In genomic region chr15:90336705-90337141, GRCh38 we compare ENCODE assay signal across 9 cellular contexts. TPM values are rescaled to one million over a fixed set of nuclear protein-coding genes. Genes with fewer than 3 reads are reported as not detected.
DNase-seq lines count a peak whose midpoint lies in the region; ATAC-seq and TF ChIP-seq lines count a peak whose summit lies in the region.
"Had no signal": no experiment of that assay in that cellular context is flagged by ENCODE, and none has a peak within 500 bp of the region (broad histone marks: within the 10 kb centered on the region; RNA-seq: fewer than 3 reads in every experiment).

No MANE protein-coding gene starts in this region.

- no peaks in the 10 kb centered on the region for H3K27me3 Mint-ChIP-seq in glutamatergic neuron (ENCODE audit: unreplicated experiment)

- H3K9me3 ChIP-seq in HEK293 (ENCODE audit: control insufficient read depth, insufficient read depth, low read depth, low read length): no peaks in the 10 kb centered on the region

- no peak overlapping the region for H3K27ac ChIP-seq in HEK293 (ENCODE audit: extremely low read depth, low read depth, low read length)
- peak overlapping the region; percentile 56 for H3K27ac ChIP-seq in RWPE1

- POLR2A ChIA-PET in HEK293 (lab: Yijun Ruan, JAX) (no interaction called here), RWPE1 (lab: Yijun Ruan, JAX; ENCODE audit: low non-redundant PET) (no interaction called here)

- no peaks in the 10 kb centered on the region for H3K4me1 Mint-ChIP-seq in glutamatergic neuron (ENCODE audit: low read depth, unreplicated experiment)

- H3K9me3 Mint-ChIP-seq in glutamatergic neuron (ENCODE audit: unreplicated experiment): no peaks in the 10 kb centered on the region
- H3K9me3 Mint-ChIP-seq: nephron progenitor cell had no signal

- H3K4me3 ChIP-seq in HEK293 (ENCODE audit: low read depth, low read length) (no peak overlapping the region), skeletal muscle cell (ENCODE audit: low read depth, low read length) (no peak overlapping the region)

- no peak for TF ChIP-seq CTCF in HEK293 (tag by site-specific recombination; IDR thresholded peaks at IDR 0.05)
- no peak for TF ChIP-seq CTCF in RWPE1 (conservative IDR thresholded peaks at IDR 0.05; ENCODE audit: low read depth)
- TF ChIP-seq CTCF in glutamatergic neuron (IDR thresholded peaks at IDR 0.05; ENCODE audit: partially characterized antibody, unreplicated experiment): no peak

- no peak overlapping the region for H3K4me3 Mint-ChIP-seq in glutamatergic neuron (ENCODE audit: unreplicated experiment)
- H3K4me3 Mint-ChIP-seq: nephron progenitor cell had no signal

- no peaks in the 10 kb centered on the region for H3K4me1 ChIP-seq in HEK293 (ENCODE audit: control insufficient read depth, insufficient read depth, low read length)

- no peak overlapping the region for H3K27ac Mint-ChIP-seq in glutamatergic neuron (ENCODE audit: unreplicated experiment)
- H3K27ac Mint-ChIP-seq: nephron progenitor cell had no signal

- DNase-seq in RWPE1 (ENCODE audit: low spot score) (peak; percentile 73), skeletal muscle cell (ENCODE audit: low read depth) (peak; percentile 56), glutamatergic neuron (no peak)
- DNase-seq: effector CD4-positive, alpha-beta T cell; nephron progenitor cell had no signal

- CTCF ChIA-PET in HEK293 (lab: Yijun Ruan, JAX) (interaction anchor here (0.8 to 2.0 kb wide), 4 partner anchors 16 to 145 kb away, joined by 3 to 16 read pairs (median 4); partner anchors contain the start of gene ZNF774), RWPE1 (lab: Yijun Ruan, JAX) (interaction anchor here (0.6 to 0.9 kb wide), 3 partner anchors 17 to 566 kb away, joined by 3 to 5 read pairs (median 3); no protein-coding TSS in a partner anchor)

- ATAC-seq in esophagus mucosa (peak; percentile 54), GM19395 (IDR thresholded peaks at IDR 0.05; ENCODE audit: unreplicated experiment) (no peak), HG02973 (IDR thresholded peaks at IDR 0.05; ENCODE audit: unreplicated experiment) (no peak)

- no peaks in the 10 kb centered on the region for H3K36me3 Mint-ChIP-seq in glutamatergic neuron (ENCODE audit: unreplicated experiment)

- H3K36me3 ChIP-seq in HEK293 (ENCODE audit: control insufficient read depth in 2 of 2, insufficient read depth in 1 of 2, low read length in 2 of 2): no peaks in the 10 kb centered on the region

TF ChIP-seq in HEK293, 187 proteins besides CTCF, POLR2A, EP300 and RAD21:
- no peak for TF ChIP-seq GLIS2 (tag by site-specific recombination; IDR thresholded peaks at IDR 0.05)
- TF ChIP-seq ZBTB17 (tag by site-specific recombination; IDR thresholded peaks at IDR 0.05): peak; percentile 43; the same call in 1 of the 2 replicates
TF ChIP-seq in HEK293: peak in this region for 1.

RNA-seq across cellular contexts. Expression of gene ZNF774, which starts 15.4 kb away (rescaled TPM):
- total RNA-seq in esophagus mucosa (2.4 TPM), glutamatergic neuron (ENCODE audit: unreplicated experiment) (6.7 TPM)

RNA-seq across cellular contexts. Expression of gene IQGAP1, which starts 51.3 kb away (rescaled TPM):
- total RNA-seq in esophagus mucosa (157 TPM), glutamatergic neuron (ENCODE audit: unreplicated experiment) (61.1 TPM)
